20 cellular contexts compared by ENCODE assay signal in genomic region chr15:83767786-83768185, GRCh38.
"Had no signal": no experiment of that assay in that cellular context is flagged by ENCODE, and none has a peak within 500 bp of the region (broad histone marks: within the 10 kb centered on the region; RNA-seq: fewer than 3 reads in every experiment).

No MANE protein-coding gene starts in this region.

- H3K27me3 ChIP-seq: cardiac muscle cell, esophagus muscularis mucosa, foreskin keratinocyte, thyroid gland had no signal

- H3K36me3 ChIP-seq: cardiac muscle cell, esophagus muscularis mucosa, SJCRH30, spleen, thyroid gland had no signal

- DNase-seq: activated CD4-positive, alpha-beta T cell treated with anti-CD3 and anti-CD28 coated beads, Interleukin-2, amount 10 ng/mL, durations not matched to agents 7 days and 5 days; activated CD8-positive, alpha-beta memory T cell treated with anti-CD3 and anti-CD28 coated beads, Interleukin-2, amount 50 U/mL, for 48 hours; activated gamma-delta T cell; activated T-cell treated with anti-CD3 and anti-CD28 coated beads, Interleukin-2, amount 50 U/mL, for 72 hours; amygdala; glutamatergic neuron; hypothalamus; naive B cell; retina; SJCRH30; spleen; stimulated activated CD4-positive, alpha-beta T cell treated with anti-CD3 and anti-CD28 coated beads, Interleukin-1b, Interleukin-23, amount 100 ng/mL, for 48 hours; T-helper 17 cell; thyroid gland had no signal

- H3K27ac ChIP-seq: cardiac muscle cell, esophagus muscularis mucosa, foreskin keratinocyte, SJCRH30, spleen, thyroid gland had no signal

- H3K4me1 ChIP-seq: foreskin keratinocyte, spleen, thyroid gland had no signal

- H3K4me3 ChIP-seq: cardiac muscle cell, esophagus muscularis mucosa, lung, SJCRH30, spleen, thyroid gland had no signal

- ATAC-seq: activated naive CD4-positive, alpha-beta T cell treated with anti-CD3 and anti-CD28 coated beads, Interleukin-2, amount 50 U/mL, for 72 hours; activated T-cell treated with anti-CD3 and anti-CD28 coated beads, Interleukin-2, amount 50 U/mL, for 72 hours; foreskin keratinocyte; T-helper 17 cell; WTC11 had no signal

- H3K9me3 ChIP-seq: esophagus muscularis mucosa, SJCRH30, spleen, thyroid gland had no signal
